In genomic region chr6:7148100-7148822, GRCh38 we compare ENCODE assay signal across 11 cellular contexts. TPM values are rescaled to one million over a fixed set of nuclear protein-coding genes. Genes with fewer than 3 reads are reported as not detected.
A peak's percentile ranks its signal among the peaks of the same experiment; 100 is the strongest.
DNase-seq lines count a peak whose midpoint lies in the region; TF ChIP-seq lines count a peak whose summit lies in the region.
"Had no signal": no experiment of that assay in that cellular context is flagged by ENCODE, and none has a peak within 500 bp of the region (broad histone marks: within the 10 kb centered on the region; RNA-seq: fewer than 3 reads in every experiment).

No MANE protein-coding gene starts in this region.

- H3K27me3 Mint-ChIP-seq in chondrocyte (ENCODE audit: low read depth) (no peaks in the 10 kb centered on the region), neural crest cell (ENCODE audit: low read depth) (no peaks in the 10 kb centered on the region)

- DNase-seq in CD1c-positive myeloid dendritic cell (ENCODE audit: extremely low spot score) (peak; percentile 78), LHCN-M2 (ENCODE audit: low read depth) (peak; percentile 87), chondrocyte (ENCODE audit: low spot score) (no peak), neural crest cell (ENCODE audit: low read depth, low spot score) (no peak), DMS79 (lab: John Stamatoyannopoulos, UW) (no peak), DMS 273 treated with DMSO at 0.1 percent for 48 hours (lab: John Stamatoyannopoulos, UW) (no peak), epidermal melanocyte (ENCODE audit: insufficient read length, low spot score) (no peak), AML-193 (lab: John Stamatoyannopoulos, UW) (no peak)
- DNase-seq: hippocampal formation, KBM-7, upper lobe of left lung had no signal

- TF ChIP-seq CTCF in chondrocyte (IDR thresholded peaks at IDR 0.05), result no peak
- TF ChIP-seq CTCF in neural crest cell (conservative IDR thresholded peaks at IDR 0.05), result no peak

- peaks cover 86% of the 10 kb centered on the region for H3K4me1 Mint-ChIP-seq in chondrocyte (ENCODE audit: low read depth)
- peaks cover 69% of the 10 kb centered on the region for H3K4me1 Mint-ChIP-seq in neural crest cell

- H3K36me3 Mint-ChIP-seq in chondrocyte (ENCODE audit: low read depth) (no peaks in the 10 kb centered on the region), neural crest cell (ENCODE audit: low read depth) (no peaks in the 10 kb centered on the region)

- H3K9me3 Mint-ChIP-seq in chondrocyte (ENCODE audit: low read depth) (no peaks in the 10 kb centered on the region), neural crest cell (no peaks in the 10 kb centered on the region)

- no peak overlapping the region for H3K4me3 Mint-ChIP-seq in chondrocyte (ENCODE audit: unreplicated experiment)
- no peak overlapping the region for H3K4me3 Mint-ChIP-seq in neural crest cell

- H3K27ac Mint-ChIP-seq in chondrocyte (ENCODE audit: unreplicated experiment) (peak overlapping the region; percentile 95), neural crest cell (ENCODE audit: unreplicated experiment) (peak overlapping the region; percentile 93)

RNA-seq across cellular contexts. Expression of gene RREB1, which starts 40.5 kb away (rescaled TPM):
- total RNA-seq in LHCN-M2 (2014; rRNA removed), result 9.9 and 11.5 TPM in 2 replicates
- 5.4 TPM for polyA plus RNA-seq in LHCN-M2 (2012)
- 25.7 to 29.5 TPM (median 28.4 TPM) in 3 replicates for total RNA-seq in chondrocyte
- 28.3 TPM in 2 replicates for total RNA-seq in neural crest cell

Comparison
In these comparisons a context has a peak if more than half of its experiments do, and no peak if none do; other contexts are left out.
1. DNase-seq: peak in CD1c-positive myeloid dendritic cell (single experiment) and LHCN-M2 (single experiment); none in chondrocyte (single experiment), neural crest cell (single experiment), DMS79 (single experiment), DMS 273 treated with DMSO at 0.1 percent for 48 hours (single experiment), epidermal melanocyte (single experiment) and AML-193 (0 of 2).